8 cellular contexts compared by ENCODE assay signal in the genomic region with DNA sequence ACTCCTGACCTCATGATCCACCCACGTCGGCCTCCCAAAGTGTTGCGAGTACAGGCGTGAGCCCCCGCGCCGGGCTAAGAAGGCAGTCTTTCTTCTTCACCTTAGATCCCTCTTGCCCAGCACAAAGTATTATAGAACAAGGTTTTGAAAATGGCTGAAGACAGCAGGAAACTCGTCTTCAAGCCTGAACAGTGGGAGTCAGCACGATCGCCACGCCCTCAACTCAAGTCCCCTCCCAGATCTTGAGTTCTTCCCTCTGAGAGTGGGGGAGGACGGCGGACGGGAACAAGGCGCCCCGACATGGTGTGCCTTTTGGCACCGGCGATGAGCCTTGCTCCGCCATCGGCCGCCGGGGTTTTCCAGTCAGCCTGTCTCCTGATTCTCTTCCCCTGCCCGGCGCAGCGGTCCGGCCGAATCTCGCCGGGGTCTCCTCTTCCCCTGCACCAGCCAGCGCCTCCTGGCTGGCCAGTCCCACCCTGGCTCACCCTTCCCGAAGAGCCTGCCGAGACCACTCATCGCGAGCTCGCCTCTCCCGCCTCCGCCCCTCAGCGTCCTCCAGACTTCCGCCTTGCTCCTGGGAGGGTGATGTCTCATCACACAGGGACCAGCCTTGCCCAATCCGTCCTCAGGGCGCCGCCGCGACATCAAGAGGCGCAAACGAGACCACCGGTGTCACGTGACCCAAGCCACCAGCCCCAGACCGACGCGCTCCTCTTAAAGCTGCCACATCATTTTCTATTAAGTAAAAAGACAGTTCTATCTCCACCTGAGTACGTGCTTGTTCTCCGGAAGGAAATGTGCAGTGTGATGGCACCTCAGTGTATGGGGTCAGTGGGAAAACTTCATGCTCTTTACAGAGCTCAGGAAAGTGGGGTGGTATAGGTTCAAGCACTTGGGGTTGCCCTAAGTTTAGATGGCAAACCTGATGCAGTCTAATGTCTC. TPM values are rescaled to one million over a fixed set of nuclear protein-coding genes. Genes with fewer than 3 reads are reported as not detected.
DNase-seq lines count a peak whose midpoint lies in the region; ATAC-seq and TF ChIP-seq lines count a peak whose summit lies in the region.

A gene with protein sequence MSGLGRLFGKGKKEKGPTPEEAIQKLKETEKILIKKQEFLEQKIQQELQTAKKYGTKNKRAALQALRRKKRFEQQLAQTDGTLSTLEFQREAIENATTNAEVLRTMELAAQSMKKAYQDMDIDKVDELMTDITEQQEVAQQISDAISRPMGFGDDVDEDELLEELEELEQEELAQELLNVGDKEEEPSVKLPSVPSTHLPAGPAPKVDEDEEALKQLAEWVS (minus strand): TSS at position 565 of the 942 bp plus-strand sequence. CDS start 49 bp downstream, at position 516.

- H3K36me3 Mint-ChIP-seq in CD8-positive, alpha-beta T cell = peaks cover 52% of the 10 kb centered on the region

- H3K4me3 ChIP-seq in CD8-positive, alpha-beta T cell (ENCODE audit: low read depth, low read length) = peak within 1 kb of the TSS; percentile 83
- H3K4me3 ChIP-seq in lower lobe of right lung = peak within 1 kb of the TSS; percentile 75

- no peaks in the 10 kb centered on the region for H3K27me3 ChIP-seq in CD8-positive, alpha-beta T cell (ENCODE audit: insufficient read depth, low read length)
- H3K27me3 ChIP-seq in lower lobe of right lung (ENCODE audit: low read depth) = no peaks in the 10 kb centered on the region

- peaks cover 9% of the 10 kb centered on the region for H3K36me3 ChIP-seq in CD8-positive, alpha-beta T cell (ENCODE audit: insufficient read depth, low read length)
- peaks cover 46% of the 10 kb centered on the region for H3K36me3 ChIP-seq in lower lobe of right lung

- no peaks in the 10 kb centered on the region for H3K9me3 ChIP-seq in CD8-positive, alpha-beta T cell (ENCODE audit: low read length)
- no peaks in the 10 kb centered on the region for H3K9me3 ChIP-seq in lower lobe of right lung

- intact Hi-C loops in CD8-positive, alpha-beta T cell (cut with DNase I, micrococcal nuclease) = loop anchor here (1.0 to 10.0 kb wide), 11 partner anchors 18 to 258 kb away; partner anchors contain the start of genes IPO4 (in 2 of the 2), TM9SF1 (in 2 of the 2), DCAF11 (in 1 of the 2) and DHRS4 (in 1 of the 2)
- intact Hi-C loops in lower lobe of right lung (cut with DNase I) = no loop called here

- peak within 1 kb of the TSS; percentile 97 for H3K27ac ChIP-seq in CD8-positive, alpha-beta T cell (ENCODE audit: low read depth, low read length)
- H3K27ac ChIP-seq in lower lobe of right lung = peak within 1 kb of the TSS; percentile 96

- CTCF ChIA-PET in CD8-positive, alpha-beta T cell (lab: Charles Lee) = interaction anchor here (0.6 to 4.2 kb wide), 11 partner anchors 30 to 303 kb away, joined by 3 to 18 read pairs (median 4); partner anchors contain the start of genes CIDEB, IRF9 and TINF2

- no peaks in the 10 kb centered on the region for H3K27me3 Mint-ChIP-seq in CD8-positive, alpha-beta T cell (ENCODE audit: low read depth)

- peak within 1 kb of the TSS; percentile 94 for H3K4me3 Mint-ChIP-seq in CD8-positive, alpha-beta T cell

- H3K4me1 Mint-ChIP-seq in CD8-positive, alpha-beta T cell (ENCODE audit: low read depth) = peaks cover 61% of the 10 kb centered on the region

- peaks cover 32% of the 10 kb centered on the region for H3K4me1 ChIP-seq in CD8-positive, alpha-beta T cell (ENCODE audit: insufficient read depth, low read length)
- H3K4me1 ChIP-seq in lower lobe of right lung = peaks cover 33% of the 10 kb centered on the region

- H3K27ac Mint-ChIP-seq in CD8-positive, alpha-beta T cell = peak within 1 kb of the TSS; percentile 99

- TF ChIP-seq CTCF in CD8-positive, alpha-beta T cell (IDR thresholded peaks at IDR 0.05) = no peak
- TF ChIP-seq CTCF in lower lobe of right lung (IDR thresholded peaks at IDR 0.05) = no peak

- no peaks in the 10 kb centered on the region for H3K9me3 Mint-ChIP-seq in CD8-positive, alpha-beta T cell

- DNase-seq in CD8-positive, alpha-beta T cell = peak; percentile 91 to 99 (median 95)
- DNase-seq in HS-27A (ENCODE audit: low read depth) = peak; percentile 96
- DNase-seq in NK-92 (lab: John Stamatoyannopoulos, UW; ENCODE audit: unreplicated experiment) = peak; percentile 82
- DNase-seq in activated CD8-positive, alpha-beta memory T cell treated with anti-CD3 and anti-CD28 coated beads for 1 hour (ENCODE audit: extremely low read depth in 1 of 2, low read depth in 1 of 2) = peak; percentile 91 to 92
- peak; percentile 97 for DNase-seq in effector CD4-positive, alpha-beta T cell
- DNase-seq in lower lobe of right lung = peak; percentile 99
- peak; percentile 90 to 97 (median 94) for DNase-seq in stimulated activated CD4-positive, alpha-beta T cell treated with anti-CD3 and anti-CD28 coated beads, TNF-alpha, amount 100 ng/mL, for 24 hours (ENCODE audit: low read depth in 3 of 3)

- POLR2A ChIA-PET in CD8-positive, alpha-beta T cell (lab: Charles Lee) = interaction anchor here (0.6 to 5.1 kb wide), 17 partner anchors 9 to 133 kb away, joined by 3 to 50 read pairs (median 4); partner anchors contain the start of genes DCAF11, IPO4, IRF9 and NRL

- ATAC-seq in CD8-positive, alpha-beta T cell = peak; percentile 74
- ATAC-seq in GM19467 (IDR thresholded peaks at IDR 0.05; ENCODE audit: unreplicated experiment) (peak; percentile 76), lower lobe of right lung (peak; percentile 95)

RNA-seq across cellular contexts. Expression of the gene that starts here (rescaled TPM):
- total RNA-seq in CD8-positive, alpha-beta T cell = 10 to 100 TPM; 70.1 to 77.6 TPM
- 41.9 TPM for total RNA-seq in lower lobe of right lung

Comparison
In these comparisons a context has a peak if more than half of its experiments do, and no peak if none do; other contexts are left out.
1. Peak in every context shown above with its lines: DNase-seq, ATAC-seq, H3K4me3 ChIP-seq and H3K27ac ChIP-seq.